In the genomic region with DNA sequence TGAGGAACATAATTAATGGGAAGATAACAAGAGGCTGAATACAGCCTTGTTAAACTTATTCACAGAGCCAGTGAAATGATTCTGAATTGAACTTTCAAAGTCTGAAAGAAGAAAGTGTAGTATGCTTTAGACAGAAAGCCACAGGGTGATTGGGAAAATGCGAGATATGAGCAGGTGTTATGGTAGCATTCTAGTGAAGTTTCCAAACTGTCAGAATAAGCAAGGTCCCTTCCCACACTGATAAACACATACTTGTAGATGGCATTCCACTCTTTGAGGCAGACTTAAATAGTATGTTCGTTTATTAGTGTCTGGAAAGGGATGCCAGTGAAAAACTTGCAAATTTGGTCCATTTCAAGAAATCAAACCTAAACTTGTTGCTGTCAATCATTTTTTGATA, we compare ENCODE assay signal across 16 cellular contexts.
"Had no signal": no experiment of that assay in that cellular context is flagged by ENCODE, and none has a peak within 500 bp of the region (broad histone marks: within the 10 kb centered on the region; RNA-seq: fewer than 3 reads in every experiment).

No MANE protein-coding gene starts in this region.

- H3K36me3 ChIP-seq: heart left ventricle, neural progenitor cell, thyroid gland had no signal

- H2AFZ ChIP-seq: neural progenitor cell had no signal

- H3K4me3 Mint-ChIP-seq: natural killer cell, neural progenitor cell, type B pancreatic cell had no signal

- H3K27me3 ChIP-seq: heart left ventricle, neural progenitor cell, thyroid gland had no signal

- H3K9me3 Mint-ChIP-seq: natural killer cell, neural progenitor cell, type B pancreatic cell had no signal

- H3K27ac ChIP-seq: heart left ventricle, neural progenitor cell, skin epidermis, thyroid gland had no signal

- H3K27me3 Mint-ChIP-seq: type B pancreatic cell had no signal

- H3K4me1 ChIP-seq: heart left ventricle, neural progenitor cell, thyroid gland had no signal

- H3K27ac Mint-ChIP-seq: natural killer cell, neural progenitor cell, type B pancreatic cell had no signal

- DNase-seq: effector memory CD4-positive, alpha-beta T cell; heart left ventricle; hippocampal formation; left colon; left ventricle myocardium superior; mucosa of descending colon; natural killer cell; occipital lobe; stimulated activated CD4-positive, alpha-beta T cell treated with anti-CD3 and anti-CD28 coated beads, Interleukin-12 subunit alpha, Interleukin-12 subunit beta, amount 100 ng/mL, for 4 hours; stimulated activated naive CD4-positive, alpha-beta T cell treated with Interleukin-2 at 50 U/mL for 16 hours; thyroid gland had no signal

- ATAC-seq: esophagus mucosa, heart left ventricle, left colon, left ventricle myocardium superior, mucosa of descending colon, natural killer cell, sciatic nerve had no signal

- H3K4me3 ChIP-seq: heart left ventricle, mucosa of descending colon, neural progenitor cell, skin epidermis, thyroid gland had no signal

- H3K4me1 Mint-ChIP-seq: natural killer cell had no signal

- H3K4me2 ChIP-seq: neural progenitor cell had no signal

- H3K9ac ChIP-seq: neural progenitor cell had no signal

- H3K9me3 ChIP-seq: heart left ventricle, mucosa of descending colon, thyroid gland had no signal

- H3K36me3 Mint-ChIP-seq: natural killer cell, neural progenitor cell, type B pancreatic cell had no signal
